23 cellular contexts compared by ENCODE assay signal in the genomic region with DNA sequence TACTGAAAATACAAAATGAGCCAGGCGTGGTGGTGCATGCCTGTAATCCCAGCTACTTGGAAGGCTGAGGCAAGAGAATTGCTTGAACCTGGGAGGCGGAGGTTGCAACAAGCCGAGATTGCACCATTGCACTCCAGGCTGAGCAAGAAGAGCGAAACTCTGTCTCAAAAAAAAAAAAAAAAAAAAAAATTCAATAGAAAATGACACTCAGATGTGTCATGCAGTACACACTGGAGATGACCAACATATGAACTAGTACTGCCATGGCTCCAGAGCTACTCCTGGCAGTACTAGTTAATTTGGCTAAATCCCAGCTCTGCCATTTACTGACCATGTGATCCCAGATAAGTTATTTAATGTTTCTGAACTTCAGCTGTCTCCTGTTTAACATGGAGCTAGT. TPM values are rescaled to one million over a fixed set of nuclear protein-coding genes. Genes with fewer than 3 reads are reported as not detected.
A peak's percentile ranks its signal among the peaks of the same experiment; 100 is the strongest.
DNase-seq lines count a peak whose midpoint lies in the region; FAIRE-seq and TF ChIP-seq lines count a peak whose summit lies in the region.
"Had no signal": no experiment of that assay in that cellular context is flagged by ENCODE, and none has a peak within 500 bp of the region (broad histone marks: within the 10 kb centered on the region; RNA-seq: fewer than 3 reads in every experiment).

No MANE protein-coding gene starts in this region.

- H3K4me1 ChIP-seq in mesenchymal stem cell (ENCODE audit: control insufficient read depth, insufficient read depth, low read depth, low read length) = peaks cover 7% of the 10 kb centered on the region
- H3K4me1 ChIP-seq: colonic mucosa had no signal

- no peak overlapping the region for H2BK120ac ChIP-seq in mesenchymal stem cell (ENCODE audit: low read depth, low read length)

- H3K27me3 ChIP-seq in bronchial epithelial cell (ENCODE audit: control insufficient read depth, insufficient read depth, low read length) = no peaks in the 10 kb centered on the region
- H3K27me3 ChIP-seq in mesenchymal stem cell (ENCODE audit: control insufficient read depth in 1 of 2, insufficient read depth in 1 of 2, low read length in 2 of 2) = no peaks in the 10 kb centered on the region
- H3K27me3 ChIP-seq: body of pancreas, colonic mucosa, gastroesophageal sphincter, spleen, suprapubic skin had no signal

- no peak for FAIRE-seq in bronchial epithelial cell (lab: Jason Lieb, UNC)

- peaks cover 2% of the 10 kb centered on the region for H3K36me3 ChIP-seq in bronchial epithelial cell (ENCODE audit: control insufficient read depth, insufficient read depth, low read length)
- peaks cover 13 to 20% of the 10 kb centered on the region in 2 experiments for H3K36me3 ChIP-seq in mesenchymal stem cell (ENCODE audit: control insufficient read depth in 1 of 2, insufficient read depth in 2 of 2, low read depth in 1 of 2, low read length in 2 of 2)
- H3K36me3 ChIP-seq: colonic mucosa had no signal

- H3K27ac Mint-ChIP-seq in CD14-positive monocyte = peak overlapping the region; percentile 61 to 90 (median 76)
- H3K27ac Mint-ChIP-seq: activated naive CD8-positive, alpha-beta T cell treated with anti-CD3 and anti-CD28 coated beads for 36 hours had no signal

- TF ChIP-seq CTCF in CD14-positive monocyte (IDR thresholded peaks at IDR 0.05) (no peak), bronchial epithelial cell (IDR thresholded peaks at IDR 0.05; ENCODE audit: insufficient read depth, low read length, severe bottlenecking) (no peak)

- no peak overlapping the region for H3K23ac ChIP-seq in mesenchymal stem cell (ENCODE audit: low read length in 2 of 2)

- H3K9me3 ChIP-seq in mesenchymal stem cell (ENCODE audit: control insufficient read depth, low read length) = no peaks in the 10 kb centered on the region
- H3K9me3 ChIP-seq: body of pancreas, colonic mucosa, gastroesophageal sphincter, spleen, suprapubic skin had no signal

- H3K9me3 Mint-ChIP-seq in CD14-positive monocyte = no peaks in the 10 kb centered on the region
- H3K9me3 Mint-ChIP-seq: activated naive CD8-positive, alpha-beta T cell treated with anti-CD3 and anti-CD28 coated beads for 36 hours; CD8-positive, alpha-beta memory T cell; neural crest cell had no signal

- intact Hi-C loops in CD14-positive monocyte (cut with micrococcal nuclease) = no loop called here

- H4K91ac ChIP-seq in mesenchymal stem cell (ENCODE audit: low read length) = no peak overlapping the region

- H3K4me1 Mint-ChIP-seq in CD14-positive monocyte = peaks cover 51% of the 10 kb centered on the region
- H3K4me1 Mint-ChIP-seq: neural crest cell had no signal

- H3K36me3 Mint-ChIP-seq in CD14-positive monocyte = peaks cover 17 to 50% of the 10 kb centered on the region in 2 donors

- H3K18ac ChIP-seq in mesenchymal stem cell (ENCODE audit: low read depth in 1 of 2, low read length in 2 of 2) = no peak overlapping the region

- no peak overlapping the region for H3K9ac ChIP-seq in mesenchymal stem cell (ENCODE audit: low read length)

- H2BK5ac ChIP-seq in mesenchymal stem cell (ENCODE audit: low read depth, low read length, poor library complexity, severe bottlenecking) = no peak overlapping the region

- H3K4ac ChIP-seq in mesenchymal stem cell (ENCODE audit: low read depth in 1 of 2, low read length in 2 of 2) = no peak overlapping the region

- no peaks in the 10 kb centered on the region for H3K27me3 Mint-ChIP-seq in CD14-positive monocyte (ENCODE audit: low read depth in 3 of 3)
- H3K27me3 Mint-ChIP-seq: activated naive CD8-positive, alpha-beta T cell treated with anti-CD3 and anti-CD28 coated beads for 36 hours; CD8-positive, alpha-beta memory T cell had no signal

- no peak overlapping the region for H2AFZ ChIP-seq in mesenchymal stem cell (ENCODE audit: low read depth, low read length)

- no peak overlapping the region for H3K4me3 Mint-ChIP-seq in CD14-positive monocyte
- H3K4me3 Mint-ChIP-seq: activated naive CD8-positive, alpha-beta T cell treated with anti-CD3 and anti-CD28 coated beads for 36 hours; neural crest cell had no signal

- H4K8ac ChIP-seq in mesenchymal stem cell (ENCODE audit: low read length) = no peak overlapping the region

- no peak overlapping the region for H3K14ac ChIP-seq in mesenchymal stem cell (ENCODE audit: low read length in 2 of 2)

- no peak overlapping the region for H3K27ac ChIP-seq in mesenchymal stem cell (ENCODE audit: low read length, poor library complexity, severe bottlenecking)
- H3K27ac ChIP-seq: body of pancreas, colonic mucosa, gastroesophageal sphincter, suprapubic skin had no signal

- peaks cover 26% of the 10 kb centered on the region for H3K79me1 ChIP-seq in mesenchymal stem cell (replicated peaks; ENCODE audit: low read length, poor library complexity, severe bottlenecking)

- no peak overlapping the region for H2BK15ac ChIP-seq in mesenchymal stem cell (ENCODE audit: low read depth, poor library complexity, severe bottlenecking)

- WGBS in mesenchymal stem cell = 96% methylated on average over 4 of the region's 4 CpGs

- no peak overlapping the region for H3K4me3 ChIP-seq in bronchial epithelial cell (ENCODE audit: low read depth, low read length)
- no peak overlapping the region for H3K4me3 ChIP-seq in mesenchymal stem cell (ENCODE audit: insufficient read depth in 1 of 2, low read depth in 1 of 2, low read length in 2 of 2)
- H3K4me3 ChIP-seq: body of pancreas, colonic mucosa, gastroesophageal sphincter, spleen, suprapubic skin had no signal

- H2BK12ac ChIP-seq in mesenchymal stem cell (ENCODE audit: low read length in 2 of 2) = no peak overlapping the region

- H3K4me2 ChIP-seq in mesenchymal stem cell (ENCODE audit: low read length, poor library complexity, severe bottlenecking) = no peak overlapping the region

- DNase-seq in CD14-positive monocyte (ENCODE audit: low spot score) (peak; percentile 78), M059J (ENCODE audit: low read depth) (peak; percentile 66), bronchial epithelial cell (ENCODE audit: low read depth) (peak; percentile 73), mesenchymal stem cell (peak; percentile 33), NCI-H1436 (lab: John Stamatoyannopoulos, UW) (no peak), D341Med (ENCODE audit: low spot score) (no peak), DMS153 (lab: John Stamatoyannopoulos, UW) (no peak)
- DNase-seq in stimulated activated CD4-positive, alpha-beta T cell treated with anti-CD3 and anti-CD28 coated beads, Interleukin-1b, Interleukin-23, amount 100 ng/mL, for 48 hours = no peak
- DNase-seq: activated naive CD8-positive, alpha-beta T cell treated with anti-CD3 and anti-CD28 coated beads for 36 hours; body of pancreas; CD8-positive, alpha-beta memory T cell; colonic mucosa; DMS79 treated with DMSO at 0.1 percent for 48 hours; Karpas-422; left colon; NCI-H1436 treated with DMSO at 0.1 percent for 48 hours; NCI-H2171; NCI-H526 treated with DMSO at 0.1 percent for 48 hours; SHP77 treated with DMSO at 0.1 percent for 48 hours; spleen had no signal

- H2AK5ac ChIP-seq in mesenchymal stem cell (ENCODE audit: low read length, severe bottlenecking) = no peak overlapping the region

RNA-seq across cellular contexts. Expression of a gene that starts 7.3 kb away (rescaled TPM):
- 100 to 1,000 TPM; 148 to 149 TPM for polyA plus RNA-seq in CD14-positive monocyte
- total RNA-seq in M059J (2014; rRNA removed; shearing (Covaris generic)) = 169 and 189 TPM in 2 replicates
- 26.9 and 61.4 TPM in 2 replicates for total RNA-seq in bronchial epithelial cell
- polyA plus RNA-seq in mesenchymal stem cell (2013, experiment 1 of 2) = 310 TPM
- polyA plus RNA-seq in mesenchymal stem cell (2013, experiment 2 of 2) = 311 TPM

RNA-seq across cellular contexts. Expression of a gene that starts 20.7 kb away (rescaled TPM):
- 10 to 100 TPM; 58.8 to 60.6 TPM for polyA plus RNA-seq in CD14-positive monocyte
- 124 and 167 TPM in 2 replicates for total RNA-seq in M059J (2014; rRNA removed; shearing (Covaris generic))
- 178 and 242 TPM in 2 replicates for total RNA-seq in bronchial epithelial cell
- polyA plus RNA-seq in mesenchymal stem cell (2013, experiment 1 of 2) = 50.3 TPM
- polyA plus RNA-seq in mesenchymal stem cell (2013, experiment 2 of 2) = 51.5 TPM

Comparison
In these comparisons a context has a peak if more than half of its experiments do, and no peak if none do; other contexts are left out.
1. DNase-seq: peak in CD14-positive monocyte (single experiment), M059J (single experiment), bronchial epithelial cell (single experiment) and mesenchymal stem cell (single experiment); none in NCI-H1436 (single experiment), stimulated activated CD4-positive, alpha-beta T cell treated with anti-CD3 and anti-CD28 coated beads, Interleukin-1b, Interleukin-23, amount 100 ng/mL, for 48 hours (single experiment), D341Med (single experiment) and DMS153 (single experiment).